In genomic region chr1:203764105-203765028, GRCh38 we compare ENCODE assay signal across 14 cellular contexts. TPM values are rescaled to one million over a fixed set of nuclear protein-coding genes. Genes with fewer than 3 reads are reported as not detected.
A peak's percentile ranks its signal among the peaks of the same experiment; 100 is the strongest.
DNase-seq lines count a peak whose midpoint lies in the region; TF ChIP-seq lines count a peak whose summit lies in the region.
"Had no signal": no experiment of that assay in that cellular context is flagged by ENCODE, and none has a peak within 500 bp of the region (broad histone marks: within the 10 kb centered on the region; RNA-seq: fewer than 3 reads in every experiment).

No MANE protein-coding gene starts in this region.

- TF ChIP-seq POLR2A in Peyer's patch (IDR thresholded peaks at IDR 0.05) (no peak), esophagus squamous epithelium (IDR thresholded peaks at IDR 0.05) (no peak)

- H3K9me3 Mint-ChIP-seq in activated naive CD4-positive, alpha-beta T cell treated with anti-CD3 and anti-CD28 coated beads for 36 hours, result no peaks in the 10 kb centered on the region

- H3K27me3 Mint-ChIP-seq in activated naive CD4-positive, alpha-beta T cell treated with anti-CD3 and anti-CD28 coated beads for 36 hours (ENCODE audit: low read depth), result no peaks in the 10 kb centered on the region

- H3K36me3 Mint-ChIP-seq in activated naive CD4-positive, alpha-beta T cell treated with anti-CD3 and anti-CD28 coated beads for 36 hours (ENCODE audit: low read depth), result peaks cover 6% of the 10 kb centered on the region

- TF ChIP-seq CTCF in Peyer's patch (IDR thresholded peaks at IDR 0.05) (no peak), esophagus squamous epithelium (IDR thresholded peaks at IDR 0.05) (no peak)

- peak overlapping the region; percentile 99 for H3K27ac Mint-ChIP-seq in activated naive CD4-positive, alpha-beta T cell treated with anti-CD3 and anti-CD28 coated beads for 36 hours

- no peak for DNase-seq in activated naive CD4-positive, alpha-beta T cell treated with anti-CD3 and anti-CD28 coated beads for 36 hours
- no peak for DNase-seq in activated naive CD4-positive, alpha-beta T cell treated with Interleukin-2 at 50 U/mL for 16 hours
- DNase-seq in Peyer's patch (no peak), esophagus squamous epithelium (lab: John Stamatoyannopoulos, UW) (no peak), SHP77 (lab: John Stamatoyannopoulos, UW) (no peak), EL (no peak), Kasumi-1 (lab: John Stamatoyannopoulos, UW) (no peak)
- DNase-seq: NCI-H446 treated with DMSO at 0.1 percent for 48 hours had no signal

- no peaks in the 10 kb centered on the region for H3K9me3 ChIP-seq in Peyer's patch
- H3K9me3 ChIP-seq in esophagus squamous epithelium, result no peaks in the 10 kb centered on the region

- H3K4me1 ChIP-seq in Peyer's patch (peaks cover 4 to 15% (median 9%) of the 10 kb centered on the region in 4 donors), esophagus squamous epithelium (peaks cover 3 to 30% (median 16%) of the 10 kb centered on the region in 3 donors), urinary bladder (ENCODE audit: insufficient read depth) (no peaks in the 10 kb centered on the region)

- peaks cover 39% of the 10 kb centered on the region for H3K4me1 Mint-ChIP-seq in activated naive CD4-positive, alpha-beta T cell treated with anti-CD3 and anti-CD28 coated beads for 36 hours (ENCODE audit: low read depth)

- H3K4me3 ChIP-seq in Peyer's patch (peak overlapping the region in 2 of 4 donors; percentile 44 to 46), esophagus squamous epithelium (no peak overlapping the region), urinary bladder (ENCODE audit: low read depth, low read length) (no peak overlapping the region)
- H3K4me3 ChIP-seq: cardiac muscle cell had no signal

- intact Hi-C loops in activated naive CD4-positive, alpha-beta T cell treated with anti-CD3 and anti-CD28 coated beads for 36 hours (cut with micrococcal nuclease), result loop anchor here (1.0 to 10.0 kb wide), 12 partner anchors 10 to 480 kb away; partner anchors contain the start of genes ATP2B4, ZBED6 and ZC3H11A
- intact Hi-C loops in esophagus squamous epithelium (cut with DNase I), result no loop called here

- CTCF ChIA-PET in activated naive CD4-positive, alpha-beta T cell treated with anti-CD3 and anti-CD28 coated beads for 36 hours (lab: Charles Lee), result interaction anchor here (0.6 to 1.5 kb wide), 6 partner anchors 8 to 138 kb away, joined by 3 to 8 read pairs (median 4); partner anchors contain the start of gene ATP2B4

- no peaks in the 10 kb centered on the region for H3K36me3 ChIP-seq in Peyer's patch
- no peaks in the 10 kb centered on the region for H3K36me3 ChIP-seq in esophagus squamous epithelium
- no peaks in the 10 kb centered on the region for H3K36me3 ChIP-seq in urinary bladder (ENCODE audit: insufficient read depth)
- H3K36me3 ChIP-seq: cardiac muscle cell had no signal

- H3K4me3 Mint-ChIP-seq in activated naive CD4-positive, alpha-beta T cell treated with anti-CD3 and anti-CD28 coated beads for 36 hours, result peak overlapping the region; percentile 89

- no peaks in the 10 kb centered on the region for H3K27me3 ChIP-seq in Peyer's patch
- H3K27me3 ChIP-seq in esophagus squamous epithelium, result no peaks in the 10 kb centered on the region

- H3K27ac ChIP-seq in Peyer's patch, result peak overlapping the region; percentile 64 to 91 (median 82)
- H3K27ac ChIP-seq in esophagus squamous epithelium, result peak overlapping the region in 3 of 4 donors; percentile 5 to 71 (median 68)
- peak overlapping the region; percentile 3 for H3K27ac ChIP-seq in urinary bladder (ENCODE audit: low read depth)
- H3K27ac ChIP-seq: cardiac muscle cell had no signal

- WGBS in esophagus squamous epithelium, 2 donors, result 53 to 61% methylated on average over 3 of the region's 3 CpGs
- WGBS in urinary bladder, result 81% methylated on average over 3 of the region's 3 CpGs

RNA-seq across cellular contexts. Expression of gene LAX1, which starts 0.6 kb away (rescaled TPM):
- total RNA-seq in activated naive CD4-positive, alpha-beta T cell treated with anti-CD3 and anti-CD28 coated beads for 36 hours, result 10 to 100 TPM; 11.2 to 11.6 TPM
- total RNA-seq in Peyer's patch (1 to 10 TPM; 1.6 to 9.9 (median 2.7) TPM), esophagus squamous epithelium (1 to 10 TPM in 2 of 4 donors, under 1 TPM in 1, not detected in 1; 0.66 to 1.7 (median 1.7) TPM), urinary bladder (0.42 TPM)
- polyA plus RNA-seq in urinary bladder, result 0.51 TPM
- total RNA-seq: cardiac muscle cell, fibroblast of lung, H4, M059J, myocyte had no signal

RNA-seq across cellular contexts. Expression of gene ZBED6, which starts 31.1 kb away (rescaled TPM):
- total RNA-seq in activated naive CD4-positive, alpha-beta T cell treated with anti-CD3 and anti-CD28 coated beads for 36 hours, result 10 to 100 TPM; 23.3 to 23.6 TPM
- total RNA-seq in Peyer's patch, result 10 to 100 TPM; 30.1 to 45.2 (median 38.2) TPM
- total RNA-seq in esophagus squamous epithelium, result 10 to 100 TPM in 3 of 4 donors, 1 to 10 TPM in 1; 7.2 to 18.7 (median 13.8) TPM
- total RNA-seq in urinary bladder, result 30.8 TPM
- 3.0 TPM for polyA plus RNA-seq in urinary bladder

RNA-seq across cellular contexts. Expression of gene ZC3H11A, which starts 31.1 kb away (rescaled TPM):
- total RNA-seq in activated naive CD4-positive, alpha-beta T cell treated with anti-CD3 and anti-CD28 coated beads for 36 hours, result 10 to 100 TPM; 78.4 to 80.9 TPM
- total RNA-seq in Peyer's patch (100 to 1,000 TPM in 2 of 4 donors, 10 to 100 TPM in 2; 78.2 to 122 (median 101) TPM), esophagus squamous epithelium (10 to 100 TPM; 55.5 to 97.8 (median 72.8) TPM), urinary bladder (137 TPM)
- polyA plus RNA-seq in urinary bladder, result 43.1 TPM

Comparison
In these comparisons a context has a peak if more than half of its experiments do, and no peak if none do; other contexts are left out.
1. H3K27ac ChIP-seq: peak in every context shown above with its lines; median percentile 82 in Peyer's patch; 68 in esophagus squamous epithelium; 3 in urinary bladder.